ENCODE assay signal across 21 cellular contexts in genomic region chr10:110241841-110242240, GRCh38. TPM values are rescaled to one million over a fixed set of nuclear protein-coding genes. Genes with fewer than 3 reads are reported as not detected.
DNase-seq lines count a peak whose midpoint lies in the region; ATAC-seq, FAIRE-seq and TF ChIP-seq lines count a peak whose summit lies in the region.
"Had no signal": no experiment of that assay in that cellular context is flagged by ENCODE, and none has a peak within 500 bp of the region (broad histone marks: within the 10 kb centered on the region; RNA-seq: fewer than 3 reads in every experiment).

No MANE protein-coding gene starts in this region.

- peaks cover 18% of the 10 kb centered on the region for H3K4me1 Mint-ChIP-seq in activated CD8-positive, alpha-beta T cell treated with anti-CD3 and anti-CD28 coated beads for 36 hours (ENCODE audit: low read depth)
- peaks cover 11% of the 10 kb centered on the region for H3K4me1 Mint-ChIP-seq in activated CD8-positive, alpha-beta T cell treated with anti-CD3 and anti-CD28 coated beads, Interleukin-2, amount 10 ng/mL, durations not matched to agents 7 days and 5 days (ENCODE audit: low read depth)

- no peak overlapping the region for H3K4me3 Mint-ChIP-seq in activated CD8-positive, alpha-beta T cell treated with anti-CD3 and anti-CD28 coated beads for 36 hours
- no peak overlapping the region for H3K4me3 Mint-ChIP-seq in activated CD8-positive, alpha-beta T cell treated with anti-CD3 and anti-CD28 coated beads, Interleukin-2, amount 10 ng/mL, durations not matched to agents 7 days and 5 days

- H3K4me3 ChIP-seq in endothelial cell of umbilical vein (replicated peaks in 1 of 3; ENCODE audit: insufficient read depth in 1 of 3, low read depth in 1 of 3, low read length in 3 of 3), result no peak overlapping the region
- H3K4me3 ChIP-seq in esophagus muscularis mucosa, result no peak overlapping the region
- H3K4me3 ChIP-seq: breast epithelium, lung, pancreas, SK-N-MC had no signal

- no peak for DNase-seq in activated CD8-positive, alpha-beta T cell treated with anti-CD3 and anti-CD28 coated beads for 36 hours
- no peak for DNase-seq in activated CD8-positive, alpha-beta T cell treated with anti-CD3 and anti-CD28 coated beads, Interleukin-2, amount 10 ng/mL, durations not matched to agents 7 days and 5 days
- DNase-seq in endothelial cell of umbilical vein (ENCODE audit: low read depth, low spot score) (no peak), esophagus muscularis mucosa (ENCODE audit: extremely low spot score) (no peak)
- DNase-seq: activated CD4-positive, alpha-beta T cell treated with anti-CD3 and anti-CD28 coated beads, Interleukin-2, amount 50 U/mL, for 1 hour; activated T-cell treated with anti-CD3 and anti-CD28 coated beads, Interleukin-2, amount 50 U/mL, for 1 hour; glutamatergic neuron; NCI-H1105; NCI-H748 treated with DMSO at 0.1 percent for 48 hours; pancreas; stimulated activated CD4-positive, alpha-beta T cell treated with anti-CD3 and anti-CD28 coated beads, Interleukin-1b, Interleukin-23, amount 100 ng/mL, for 48 hours had no signal

- WGBS in esophagus muscularis mucosa, result 67% methylated on average over 2 of the region's 2 CpGs

- H3K36me3 ChIP-seq in endothelial cell of umbilical vein (ENCODE audit: control insufficient read depth in 2 of 2, extremely low read depth in 1 of 2, insufficient read depth in 2 of 2, low read length in 2 of 2) (no peaks in the 10 kb centered on the region), esophagus muscularis mucosa (peaks cover 0 to 32% (median 17%) of the 10 kb centered on the region in 4 donors)
- H3K36me3 ChIP-seq: pancreas had no signal

- peak; percentile 40 for FAIRE-seq in endothelial cell of umbilical vein (lab: Jason Lieb, UNC)
- FAIRE-seq: A204.1, pancreas had no signal

- peak; percentile 17 for ATAC-seq in activated CD8-positive, alpha-beta T cell treated with anti-CD3 and anti-CD28 coated beads for 36 hours
- ATAC-seq in activated CD8-positive, alpha-beta T cell treated with anti-CD3 and anti-CD28 coated beads, Interleukin-2, amount 10 ng/mL, durations not matched to agents 7 days and 5 days, result no peak
- peak; percentile 18 for ATAC-seq in GM19351 (IDR thresholded peaks at IDR 0.05; ENCODE audit: unreplicated experiment)
- ATAC-seq in HG03108 (IDR thresholded peaks at IDR 0.05; ENCODE audit: unreplicated experiment), result peak; percentile 26
- ATAC-seq in HG02798 (IDR thresholded peaks at IDR 0.05; ENCODE audit: poor library complexity, unreplicated experiment), result no peak
- no peak for ATAC-seq in HG03469 (IDR thresholded peaks at IDR 0.05; ENCODE audit: unreplicated experiment)
- ATAC-seq: Panc1 had no signal

- H3K27ac ChIP-seq in endothelial cell of umbilical vein (ENCODE audit: insufficient read depth, low read depth, low read length) (no peak overlapping the region), esophagus muscularis mucosa (replicated peaks in 1 of 4) (no peak overlapping the region)
- H3K27ac ChIP-seq: KMS-11, SK-N-MC had no signal

- dilution Hi-C loops in endothelial cell of umbilical vein (cut with MboI; ENCODE audit: extremely low pct_ligation_motif_present, low sequenced_read_pairs), result no loop called here

- no peaks in the 10 kb centered on the region for H3K9me1 ChIP-seq in endothelial cell of umbilical vein (replicated peaks; ENCODE audit: control insufficient read depth, extremely low read depth, insufficient read depth, low read length)

- H3K4me1 ChIP-seq in endothelial cell of umbilical vein (ENCODE audit: control insufficient read depth, extremely low read depth, insufficient read depth, low read length), result no peaks in the 10 kb centered on the region
- H3K4me1 ChIP-seq in esophagus muscularis mucosa, result peaks cover 21 to 65% (median 56%) of the 10 kb centered on the region in 4 donors

- peaks cover 3% of the 10 kb centered on the region for H3K9me3 Mint-ChIP-seq in activated CD8-positive, alpha-beta T cell treated with anti-CD3 and anti-CD28 coated beads for 36 hours
- no peaks in the 10 kb centered on the region for H3K9me3 Mint-ChIP-seq in activated CD8-positive, alpha-beta T cell treated with anti-CD3 and anti-CD28 coated beads, Interleukin-2, amount 10 ng/mL, durations not matched to agents 7 days and 5 days (ENCODE audit: insufficient read depth)

- TF ChIP-seq POLR2A in endothelial cell of umbilical vein (IDR thresholded peaks at IDR 0.05; ENCODE audit: low read depth, low read length), result no peak
- no peak for TF ChIP-seq POLR2A in esophagus muscularis mucosa (IDR thresholded peaks at IDR 0.05; ENCODE audit: low read depth)

- H3K27ac Mint-ChIP-seq in activated CD8-positive, alpha-beta T cell treated with anti-CD3 and anti-CD28 coated beads for 36 hours, result no peak overlapping the region
- no peak overlapping the region for H3K27ac Mint-ChIP-seq in activated CD8-positive, alpha-beta T cell treated with anti-CD3 and anti-CD28 coated beads, Interleukin-2, amount 10 ng/mL, durations not matched to agents 7 days and 5 days

- POLR2A ChIA-PET in activated CD8-positive, alpha-beta T cell treated with anti-CD3 and anti-CD28 coated beads for 36 hours (lab: Charles Lee), result no interaction called here
- POLR2A ChIA-PET in activated CD8-positive, alpha-beta T cell treated with anti-CD3 and anti-CD28 coated beads, Interleukin-2, amount 10 ng/mL, durations not matched to agents 7 days and 5 days (lab: Charles Lee), result no interaction called here
- POLR2A ChIA-PET in endothelial cell of umbilical vein (lab: Charles Lee), result interaction anchor here (0.6 kb wide), 1 partner anchor 15 kb away, joined by 6 read pairs; no protein-coding TSS in a partner anchor

- no peaks in the 10 kb centered on the region for H4K20me1 ChIP-seq in endothelial cell of umbilical vein (replicated peaks; ENCODE audit: control insufficient read depth, extremely low read depth, insufficient read depth, low read length)

- TF ChIP-seq CTCF in activated CD8-positive, alpha-beta T cell treated with anti-CD3 and anti-CD28 coated beads for 36 hours (IDR thresholded peaks at IDR 0.05), result no peak
- no peak for TF ChIP-seq CTCF in endothelial cell of umbilical vein (IDR thresholded peaks at IDR 0.05; ENCODE audit: extremely low read depth in 1 of 2, insufficient read depth in 1 of 2, low read depth in 1 of 2, low read length in 2 of 2)
- TF ChIP-seq CTCF in esophagus muscularis mucosa (IDR thresholded peaks at IDR 0.05), result no peak

- TF ChIP-seq EP300 in esophagus muscularis mucosa (IDR thresholded peaks at IDR 0.05), result no peak

- H3K4me2 ChIP-seq in endothelial cell of umbilical vein (ENCODE audit: insufficient read depth, low read length), result no peak overlapping the region

- BruUV-seq in endothelial cell of umbilical vein (replicated peaks; lab: Mats Ljungman, UMichigan), result no TSS peak

- no peaks in the 10 kb centered on the region for H3K27me3 ChIP-seq in endothelial cell of umbilical vein (ENCODE audit: control insufficient read depth in 2 of 2, insufficient read depth in 2 of 2, low read length in 2 of 2)
- no peaks in the 10 kb centered on the region for H3K27me3 ChIP-seq in esophagus muscularis mucosa
- H3K27me3 ChIP-seq: breast epithelium, pancreas had no signal

- H3K79me2 ChIP-seq in endothelial cell of umbilical vein (ENCODE audit: control insufficient read depth, insufficient read depth, low read length), result no peaks in the 10 kb centered on the region

- H3K9ac ChIP-seq in endothelial cell of umbilical vein (replicated peaks; ENCODE audit: extremely low read depth, insufficient read depth, low read length), result no peak overlapping the region
- H3K9ac ChIP-seq: KMS-11 had no signal

- CTCF ChIA-PET in activated CD8-positive, alpha-beta T cell treated with anti-CD3 and anti-CD28 coated beads for 36 hours (lab: Charles Lee), result interaction anchor here (0.7 to 1.6 kb wide), 6 partner anchors 10 to 104 kb away, joined by 3 to 5 read pairs (median 3); no protein-coding TSS in a partner anchor
- CTCF ChIA-PET in activated CD8-positive, alpha-beta T cell treated with anti-CD3 and anti-CD28 coated beads, Interleukin-2, amount 10 ng/mL, durations not matched to agents 7 days and 5 days (lab: Charles Lee), result interaction anchor here (0.6 to 1.7 kb wide), 10 partner anchors 10 to 37 kb away, joined by 3 to 6 read pairs (median 4); no protein-coding TSS in a partner anchor
- CTCF ChIA-PET in endothelial cell of umbilical vein (lab: Charles Lee), result interaction anchor here (1.5 to 1.9 kb wide), 2 partner anchors 14 to 358 kb away, joined by 3 to 11 read pairs; no protein-coding TSS in a partner anchor

- H3K27me3 Mint-ChIP-seq in activated CD8-positive, alpha-beta T cell treated with anti-CD3 and anti-CD28 coated beads for 36 hours, result peaks cover 11% of the 10 kb centered on the region
- H3K27me3 Mint-ChIP-seq in activated CD8-positive, alpha-beta T cell treated with anti-CD3 and anti-CD28 coated beads, Interleukin-2, amount 10 ng/mL, durations not matched to agents 7 days and 5 days (ENCODE audit: low read depth), result peaks cover 21% of the 10 kb centered on the region

- H3K36me3 Mint-ChIP-seq in activated CD8-positive, alpha-beta T cell treated with anti-CD3 and anti-CD28 coated beads for 36 hours (ENCODE audit: low read depth), result peaks cover 33% of the 10 kb centered on the region
- peaks cover 21% of the 10 kb centered on the region for H3K36me3 Mint-ChIP-seq in activated CD8-positive, alpha-beta T cell treated with anti-CD3 and anti-CD28 coated beads, Interleukin-2, amount 10 ng/mL, durations not matched to agents 7 days and 5 days (ENCODE audit: low read depth)

- H3K9me3 ChIP-seq in endothelial cell of umbilical vein (replicated peaks; ENCODE audit: control insufficient read depth, insufficient read depth, low read length) (no peaks in the 10 kb centered on the region), esophagus muscularis mucosa (no peaks in the 10 kb centered on the region)
- H3K9me3 ChIP-seq: breast epithelium, pancreas had no signal

- intact Hi-C loops in activated CD8-positive, alpha-beta T cell treated with anti-CD3 and anti-CD28 coated beads for 36 hours (cut with micrococcal nuclease), result no loop called here
- intact Hi-C loops in endothelial cell of umbilical vein (cut with micrococcal nuclease) (no loop called here), esophagus muscularis mucosa (cut with DNase I) (no loop called here)

- H2AFZ ChIP-seq in endothelial cell of umbilical vein (ENCODE audit: low read depth, low read length), result no peak overlapping the region

RNA-seq across cellular contexts. Expression of gene MXI1, which starts 34.4 kb away (rescaled TPM):
- total RNA-seq in activated CD8-positive, alpha-beta T cell treated with anti-CD3 and anti-CD28 coated beads for 36 hours, result 10 to 100 TPM; 47.9 to 48.2 TPM
- 10 to 100 TPM; 11.3 to 12.3 TPM for total RNA-seq in activated CD8-positive, alpha-beta T cell treated with anti-CD3 and anti-CD28 coated beads, Interleukin-2, amount 10 ng/mL, durations not matched to agents 7 days and 5 days
- total RNA-seq in endothelial cell of umbilical vein (4.7 and 8.5 TPM in 2 replicates), esophagus muscularis mucosa (100 to 1,000 TPM; 198 to 292 (median 226) TPM)
- 2.7 and 3.0 TPM in 2 replicates for polyA plus RNA-seq in endothelial cell of umbilical vein
- polyA plus RNA-seq in endothelial cell of umbilical vein (2011; cell fraction: cytosol; rRNA removed), result 2.6 and 3.6 TPM in 2 replicates
- polyA plus RNA-seq in endothelial cell of umbilical vein (2011; cell fraction: nucleus; rRNA removed), result 3.0 and 3.2 TPM in 2 replicates
- polyA plus RNA-seq in endothelial cell of umbilical vein (2012), result 5.5 and 8.6 TPM in 2 replicates
- 3.1 and 4.5 TPM in 2 replicates for polyA minus RNA-seq in endothelial cell of umbilical vein
- polyA minus RNA-seq in endothelial cell of umbilical vein (2011; cell fraction: cytosol; rRNA and poly(A)+ RNA removed), result 17.6 TPM
- polyA minus RNA-seq in endothelial cell of umbilical vein (2011; cell fraction: nucleus; rRNA and poly(A)+ RNA removed), result 1.7 and 2.4 TPM in 2 replicates

Comparison
In these comparisons a context has a peak if more than half of its experiments do, and no peak if none do; other contexts are left out.
1. ATAC-seq: peak in activated CD8-positive, alpha-beta T cell treated with anti-CD3 and anti-CD28 coated beads for 36 hours (single experiment), GM19351 (single experiment) and HG03108 (single experiment); none in activated CD8-positive, alpha-beta T cell treated with anti-CD3 and anti-CD28 coated beads, Interleukin-2, amount 10 ng/mL, durations not matched to agents 7 days and 5 days (single experiment), HG02798 (single experiment) and HG03469 (single experiment).
2. RNA of gene MXI1, which starts 34.4 kb away (total RNA-seq): 198 to 292 TPM in esophagus muscularis mucosa; 47.9 to 48.2 TPM in activated CD8-positive, alpha-beta T cell treated with anti-CD3 and anti-CD28 coated beads for 36 hours, 11.3 to 12.3 TPM in activated CD8-positive, alpha-beta T cell treated with anti-CD3 and anti-CD28 coated beads, Interleukin-2, amount 10 ng/mL, durations not matched to agents 7 days and 5 days and 4.7 to 8.5 TPM in endothelial cell of umbilical vein; every median in the first group is over 4 times any median in the second.